ENCODE assay signal across 1 cellular context in the genomic region with DNA sequence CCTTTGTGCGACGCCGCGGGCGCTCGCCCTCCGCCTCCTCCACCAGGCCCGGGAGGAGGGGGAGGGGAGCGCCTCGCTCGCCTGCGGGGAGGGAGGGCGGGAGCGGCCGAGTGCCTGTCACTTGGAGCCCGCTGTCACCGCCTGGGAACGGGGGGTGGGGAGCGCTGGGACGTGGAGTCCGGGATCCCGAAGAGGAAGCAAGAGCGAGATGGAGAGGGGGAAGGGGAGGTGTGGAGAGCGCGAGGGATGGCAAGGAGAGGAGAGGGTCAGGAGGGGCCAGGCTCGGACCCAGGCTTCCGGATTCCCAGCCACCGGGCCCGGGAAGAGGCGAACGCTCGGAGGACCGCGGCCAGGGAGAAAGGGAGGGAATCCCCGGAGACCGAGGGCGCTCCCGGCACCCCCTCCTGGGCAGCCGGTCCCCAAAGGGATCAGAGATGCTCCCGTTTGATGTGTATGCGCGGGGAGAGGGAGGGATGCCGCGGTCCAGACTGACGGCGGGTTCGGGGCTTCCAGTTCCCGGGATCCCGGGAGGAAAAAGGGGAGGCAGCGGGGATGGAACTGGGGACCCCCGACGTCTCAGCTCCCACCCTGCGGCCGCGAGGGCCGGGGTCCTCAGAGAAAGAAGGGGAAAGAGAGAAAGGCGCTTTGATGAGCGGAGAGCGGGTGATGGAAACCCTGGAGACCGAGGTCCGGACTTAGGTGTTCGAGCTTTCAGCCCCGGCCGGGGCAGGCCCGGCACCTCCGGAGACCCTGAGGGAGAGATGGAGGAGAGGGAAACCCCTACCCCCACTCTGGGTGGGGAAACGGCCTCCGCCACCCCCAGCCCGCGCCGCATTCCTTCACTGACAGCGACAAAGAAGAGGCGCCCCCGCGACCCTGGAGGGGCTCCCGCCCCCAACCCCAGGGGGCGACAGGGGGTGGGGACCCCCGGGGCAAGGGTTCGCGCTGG.
TF ChIP-seq lines count a peak whose summit lies in the region.

No MANE protein-coding gene starts in this region.

TF ChIP-seq in HEK293, 187 proteins besides CTCF, POLR2A, EP300 and RAD21 (continued from another document and continues in another):
- peak; percentile 60 for TF ChIP-seq ZFHX2 (tag by site-specific recombination; conservative IDR thresholded peaks at IDR 0.05)
- no peak for TF ChIP-seq ZNF571 (tag by site-specific recombination; IDR thresholded peaks at IDR 0.05)
- 0 out of 2 replicates have a peak, but pooled peaks have one; percentile 24 for TF ChIP-seq ZNF324 (tag by site-specific recombination; IDR thresholded peaks at IDR 0.05)
- TF ChIP-seq, protein P1, sequence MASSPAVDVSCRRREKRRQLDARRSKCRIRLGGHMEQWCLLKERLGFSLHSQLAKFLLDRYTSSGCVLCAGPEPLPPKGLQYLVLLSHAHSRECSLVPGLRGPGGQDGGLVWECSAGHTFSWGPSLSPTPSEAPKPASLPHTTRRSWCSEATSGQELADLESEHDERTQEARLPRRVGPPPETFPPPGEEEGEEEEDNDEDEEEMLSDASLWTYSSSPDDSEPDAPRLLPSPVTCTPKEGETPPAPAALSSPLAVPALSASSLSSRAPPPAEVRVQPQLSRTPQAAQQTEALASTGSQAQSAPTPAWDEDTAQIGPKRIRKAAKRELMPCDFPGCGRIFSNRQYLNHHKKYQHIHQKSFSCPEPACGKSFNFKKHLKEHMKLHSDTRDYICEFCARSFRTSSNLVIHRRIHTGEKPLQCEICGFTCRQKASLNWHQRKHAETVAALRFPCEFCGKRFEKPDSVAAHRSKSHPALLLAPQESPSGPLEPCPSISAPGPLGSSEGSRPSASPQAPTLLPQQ (tag by site-specific recombination; IDR thresholded peaks at IDR 0.05): peak; percentile 45; the same call in 1 of the 2 replicates
- TF ChIP-seq ZNF184 (tag by site-specific recombination; IDR thresholded peaks at IDR 0.05): no peak
- peak; percentile 75 for TF ChIP-seq KLF16 (tag by site-specific recombination; IDR thresholded peaks at IDR 0.05)
- TF ChIP-seq SP3 (tag by site-specific recombination; IDR thresholded peaks at IDR 0.05): no peak; the same call in none of the 2 replicates
- TF ChIP-seq OSR2 (tag by site-specific recombination; IDR thresholded peaks at IDR 0.05): peak; percentile 72
- TF ChIP-seq ZNF169 (tag by site-specific recombination; IDR thresholded peaks at IDR 0.05): no peak; the same call in 1 of the 2 replicates
- TF ChIP-seq ZIC2 (tag by site-specific recombination; IDR thresholded peaks at IDR 0.05): peak; percentile 49
- TF ChIP-seq, protein P2, sequence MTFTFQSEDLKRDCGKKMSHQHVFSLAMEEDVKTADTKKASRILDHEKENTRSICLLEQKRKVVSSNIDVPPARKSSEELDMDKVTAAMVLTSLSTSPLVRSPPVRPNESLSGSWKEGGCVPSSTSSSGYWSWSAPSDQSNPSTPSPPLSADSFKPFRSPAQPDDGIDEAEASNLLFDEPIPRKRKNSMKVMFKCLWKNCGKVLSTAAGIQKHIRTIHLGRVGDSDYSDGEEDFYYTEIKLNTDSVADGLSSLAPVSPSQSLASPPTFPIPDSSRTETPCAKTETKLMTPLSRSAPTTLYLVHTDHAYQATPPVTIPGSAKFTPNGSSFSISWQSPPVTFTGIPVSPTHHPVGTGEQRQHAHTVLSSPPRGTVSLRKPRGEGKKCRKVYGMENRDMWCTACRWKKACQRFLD (tag by site-specific recombination; IDR thresholded peaks at IDR 0.05): no peak
- TF ChIP-seq, protein P3, sequence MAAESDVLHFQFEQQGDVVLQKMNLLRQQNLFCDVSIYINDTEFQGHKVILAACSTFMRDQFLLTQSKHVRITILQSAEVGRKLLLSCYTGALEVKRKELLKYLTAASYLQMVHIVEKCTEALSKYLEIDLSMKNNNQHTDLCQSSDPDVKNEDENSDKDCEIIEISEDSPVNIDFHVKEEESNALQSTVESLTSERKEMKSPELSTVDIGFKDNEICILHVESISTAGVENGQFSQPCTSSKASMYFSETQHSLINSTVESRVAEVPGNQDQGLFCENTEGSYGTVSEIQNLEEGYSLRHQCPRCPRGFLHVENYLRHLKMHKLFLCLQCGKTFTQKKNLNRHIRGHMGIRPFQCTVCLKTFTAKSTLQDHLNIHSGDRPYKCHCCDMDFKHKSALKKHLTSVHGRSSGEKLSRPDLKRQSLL (tag by site-specific recombination; IDR thresholded peaks at IDR 0.05): no peak
- TF ChIP-seq, protein P4, sequence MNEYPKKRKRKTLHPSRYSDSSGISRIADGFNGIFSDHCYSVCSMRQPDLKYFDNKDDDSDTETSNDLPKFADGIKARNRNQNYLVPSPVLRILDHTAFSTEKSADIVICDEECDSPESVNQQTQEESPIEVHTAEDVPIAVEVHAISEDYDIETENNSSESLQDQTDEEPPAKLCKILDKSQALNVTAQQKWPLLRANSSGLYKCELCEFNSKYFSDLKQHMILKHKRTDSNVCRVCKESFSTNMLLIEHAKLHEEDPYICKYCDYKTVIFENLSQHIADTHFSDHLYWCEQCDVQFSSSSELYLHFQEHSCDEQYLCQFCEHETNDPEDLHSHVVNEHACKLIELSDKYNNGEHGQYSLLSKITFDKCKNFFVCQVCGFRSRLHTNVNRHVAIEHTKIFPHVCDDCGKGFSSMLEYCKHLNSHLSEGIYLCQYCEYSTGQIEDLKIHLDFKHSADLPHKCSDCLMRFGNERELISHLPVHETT (tag by site-specific recombination; IDR thresholded peaks at IDR 0.05): peak; percentile 27; the same call in 1 of the 2 replicates
- 0 out of 2 replicates have a peak, but pooled peaks have one; percentile 15 for TF ChIP-seq ZBTB1 (tag by site-specific recombination; IDR thresholded peaks at IDR 0.05)
- peak; percentile 90 for TF ChIP-seq ZBTB17 (tag by site-specific recombination; IDR thresholded peaks at IDR 0.05)
- TF ChIP-seq ZNF776 (tag by site-specific recombination; IDR thresholded peaks at IDR 0.05; ENCODE audit: borderline replicate concordance): no peak
- TF ChIP-seq ZNF660 (tag by site-specific recombination; IDR thresholded peaks at IDR 0.05): no peak
- no peak for TF ChIP-seq ZNF138 (tag by site-specific recombination; IDR thresholded peaks at IDR 0.05; ENCODE audit: borderline replicate concordance)
- TF ChIP-seq ZNF473 (tag by site-specific recombination; IDR thresholded peaks at IDR 0.05): no peak
- TF ChIP-seq ZNF274 (IDR thresholded peaks at IDR 0.05; ENCODE audit: low read length): no peak
- no peak for TF ChIP-seq ZNF274 (tag by site-specific recombination; IDR thresholded peaks at IDR 0.05; ENCODE audit: borderline replicate concordance)
- no peak for TF ChIP-seq ZNF132 (tag by site-specific recombination; IDR thresholded peaks at IDR 0.05; ENCODE audit: borderline replicate concordance)
- peak; percentile 92 for TF ChIP-seq ZNF366 (tag by site-specific recombination; conservative IDR thresholded peaks at IDR 0.05)
- 0 out of 2 replicates have a peak, but pooled peaks have one; percentile 45 for TF ChIP-seq ZNF2 (tag by site-specific recombination; IDR thresholded peaks at IDR 0.05)
- TF ChIP-seq, protein P5, sequence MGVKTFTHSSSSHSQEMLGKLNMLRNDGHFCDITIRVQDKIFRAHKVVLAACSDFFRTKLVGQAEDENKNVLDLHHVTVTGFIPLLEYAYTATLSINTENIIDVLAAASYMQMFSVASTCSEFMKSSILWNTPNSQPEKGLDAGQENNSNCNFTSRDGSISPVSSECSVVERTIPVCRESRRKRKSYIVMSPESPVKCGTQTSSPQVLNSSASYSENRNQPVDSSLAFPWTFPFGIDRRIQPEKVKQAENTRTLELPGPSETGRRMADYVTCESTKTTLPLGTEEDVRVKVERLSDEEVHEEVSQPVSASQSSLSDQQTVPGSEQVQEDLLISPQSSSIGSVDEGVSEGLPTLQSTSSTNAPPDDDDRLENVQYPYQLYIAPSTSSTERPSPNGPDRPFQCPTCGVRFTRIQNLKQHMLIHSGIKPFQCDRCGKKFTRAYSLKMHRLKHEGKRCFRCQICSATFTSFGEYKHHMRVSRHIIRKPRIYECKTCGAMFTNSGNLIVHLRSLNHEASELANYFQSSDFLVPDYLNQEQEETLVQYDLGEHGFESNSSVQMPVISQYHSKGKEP (tag by site-specific recombination; IDR thresholded peaks at IDR 0.05): no peak
- TF ChIP-seq ZFP41 (tag by site-specific recombination; IDR thresholded peaks at IDR 0.05; ENCODE audit: borderline replicate concordance): no peak
- peak; percentile 96 for TF ChIP-seq ZNF335 (tag by site-specific recombination; conservative IDR thresholded peaks at IDR 0.05)
- no peak for TF ChIP-seq RBAK (tag by site-specific recombination; IDR thresholded peaks at IDR 0.05)
- TF ChIP-seq BCL11B (tag by site-specific recombination; IDR thresholded peaks at IDR 0.05; ENCODE audit: low read depth): no peak; the same call in 1 of the 2 replicates
- TF ChIP-seq ZFP69B (tag by site-specific recombination; IDR thresholded peaks at IDR 0.05): peak; percentile 64
- TF ChIP-seq ZNF221 (tag by site-specific recombination; IDR thresholded peaks at IDR 0.05; ENCODE audit: borderline replicate concordance): no peak
- peak; percentile 48 for TF ChIP-seq ZNF341 (tag by site-specific recombination; IDR thresholded peaks at IDR 0.05; ENCODE audit: low read depth)
- TF ChIP-seq, protein P6, sequence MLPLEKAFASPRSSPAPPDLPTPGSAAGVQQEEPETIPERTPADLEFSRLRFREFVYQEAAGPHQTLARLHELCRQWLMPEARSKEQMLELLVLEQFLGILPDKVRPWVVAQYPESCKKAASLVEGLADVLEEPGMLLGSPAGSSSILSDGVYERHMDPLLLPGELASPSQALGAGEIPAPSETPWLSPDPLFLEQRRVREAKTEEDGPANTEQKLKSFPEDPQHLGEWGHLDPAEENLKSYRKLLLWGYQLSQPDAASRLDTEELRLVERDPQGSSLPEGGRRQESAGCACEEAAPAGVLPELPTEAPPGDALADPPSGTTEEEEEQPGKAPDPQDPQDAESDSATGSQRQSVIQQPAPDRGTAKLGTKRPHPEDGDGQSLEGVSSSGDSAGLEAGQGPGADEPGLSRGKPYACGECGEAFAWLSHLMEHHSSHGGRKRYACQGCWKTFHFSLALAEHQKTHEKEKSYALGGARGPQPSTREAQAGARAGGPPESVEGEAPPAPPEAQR (tag by site-specific recombination; IDR thresholded peaks at IDR 0.05): no peak
- TF ChIP-seq PRDM1 (tag by site-specific recombination; IDR thresholded peaks at IDR 0.05): 0 out of 2 replicates have a peak, but pooled peaks have one; percentile 18
- peak; percentile 75 for TF ChIP-seq ZBTB48 (tag by site-specific recombination; IDR thresholded peaks at IDR 0.05)
- TF ChIP-seq ZNF777 (tag by site-specific recombination; IDR thresholded peaks at IDR 0.05; ENCODE audit: borderline replicate concordance): peak; percentile 78; the same call in 1 of the 2 replicates
- TF ChIP-seq ZNF202 (tag by site-specific recombination; IDR thresholded peaks at IDR 0.05; ENCODE audit: borderline replicate concordance): no peak
- TF ChIP-seq ZNF10 (tag by site-specific recombination; IDR thresholded peaks at IDR 0.05): no peak
- peak; percentile 23; the same call in 1 of the 2 replicates for TF ChIP-seq ZNF623 (tag by site-specific recombination; IDR thresholded peaks at IDR 0.05)
- TF ChIP-seq ZXDB (tag by site-specific recombination; IDR thresholded peaks at IDR 0.05): peak; percentile 50
- TF ChIP-seq, protein P7, sequence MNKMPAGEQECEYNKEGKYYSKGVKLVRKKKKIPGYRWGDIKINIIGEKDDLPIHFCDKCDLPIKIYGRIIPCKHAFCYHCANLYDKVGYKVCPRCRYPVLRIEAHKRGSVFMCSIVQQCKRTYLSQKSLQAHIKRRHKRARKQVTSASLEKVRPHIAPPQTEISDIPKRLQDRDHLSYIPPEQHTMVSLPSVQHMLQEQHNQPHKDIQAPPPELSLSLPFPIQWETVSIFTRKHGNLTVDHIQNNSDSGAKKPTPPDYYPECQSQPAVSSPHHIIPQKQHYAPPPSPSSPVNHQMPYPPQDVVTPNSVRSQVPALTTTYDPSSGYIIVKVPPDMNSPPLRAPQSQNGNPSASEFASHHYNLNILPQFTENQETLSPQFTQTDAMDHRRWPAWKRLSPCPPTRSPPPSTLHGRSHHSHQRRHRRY (tag by site-specific recombination; IDR thresholded peaks at IDR 0.05): no peak
- TF ChIP-seq ZNF416 (tag by site-specific recombination; IDR thresholded peaks at IDR 0.05): no peak
- no peak for TF ChIP-seq SETDB1 (IDR thresholded peaks at IDR 0.05; ENCODE audit: insufficient read length, low read length)
- no peak for TF ChIP-seq ZNF837 (tag by site-specific recombination; IDR thresholded peaks at IDR 0.05)
- no peak for TF ChIP-seq ZNF350 (tag by site-specific recombination; IDR thresholded peaks at IDR 0.05)
- TF ChIP-seq ZNF76 (tag by site-specific recombination; IDR thresholded peaks at IDR 0.05; ENCODE audit: borderline replicate concordance, low read depth): peak; percentile 70; the same call in 1 of the 2 replicates
- no peak for TF ChIP-seq TCF7L2 (IDR thresholded peaks at IDR 0.05; ENCODE audit: borderline replicate concordance, low read depth, low read length)
- TF ChIP-seq ZNF112 (tag by site-specific recombination; IDR thresholded peaks at IDR 0.05): no peak
- no peak for TF ChIP-seq ZNF544 (tag by site-specific recombination; IDR thresholded peaks at IDR 0.05)
- TF ChIP-seq, protein P8, sequence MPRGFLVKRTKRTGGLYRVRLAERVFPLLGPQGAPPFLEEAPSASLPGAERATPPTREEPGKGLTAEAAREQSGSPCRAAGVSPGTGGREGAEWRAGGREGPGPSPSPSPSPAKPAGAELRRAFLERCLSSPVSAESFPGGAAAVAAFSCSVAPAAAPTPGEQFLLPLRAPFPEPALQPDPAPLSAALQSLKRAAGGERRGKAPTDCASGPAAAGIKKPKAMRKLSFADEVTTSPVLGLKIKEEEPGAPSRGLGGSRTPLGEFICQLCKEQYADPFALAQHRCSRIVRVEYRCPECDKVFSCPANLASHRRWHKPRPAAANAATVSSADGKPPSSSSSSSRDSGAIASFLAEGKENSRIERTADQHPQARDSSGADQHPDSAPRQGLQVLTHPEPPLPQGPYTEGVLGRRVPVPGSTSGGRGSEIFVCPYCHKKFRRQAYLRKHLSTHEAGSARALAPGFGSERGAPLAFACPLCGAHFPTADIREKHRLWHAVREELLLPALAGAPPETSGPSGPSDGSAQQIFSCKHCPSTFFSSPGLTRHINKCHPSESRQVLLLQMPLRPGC (tag by site-specific recombination; IDR thresholded peaks at IDR 0.05): peak; percentile 73
